In genomic region chr1:222347627-222348026, GRCh38 we compare ENCODE assay signal across 14 cellular contexts.
"Had no signal": no experiment of that assay in that cellular context is flagged by ENCODE, and none has a peak within 500 bp of the region (broad histone marks: within the 10 kb centered on the region; RNA-seq: fewer than 3 reads in every experiment).

No MANE protein-coding gene starts in this region.

- DNase-seq: activated CD4-positive, alpha-beta T cell treated with anti-CD3 and anti-CD28 coated beads, Interleukin-2, amount 10 ng/mL, durations not matched to agents 7 days and 5 days; activated CD4-positive, CD25-positive, alpha-beta regulatory T cell; activated CD8-positive, alpha-beta memory T cell treated with anti-CD3 and anti-CD28 coated beads, Interleukin-2, amount 50 U/mL, for 48 hours; activated gamma-delta T cell; activated T-cell treated with anti-CD3 and anti-CD28 coated beads, Interleukin-2, amount 50 U/mL, for 72 hours; amniotic stem cell; foreskin keratinocyte; head of caudate nucleus; immature natural killer cell; mesendoderm; natural killer cell; stimulated activated CD4-positive, alpha-beta T cell treated with anti-CD3 and anti-CD28 coated beads, Interleukin-2, amount 100 ng/mL, for 48 hours had no signal

- ATAC-seq: activated naive CD4-positive, alpha-beta T cell treated with anti-CD3 and anti-CD28 coated beads, Interleukin-2, amount 50 U/mL, for 72 hours; activated T-cell treated with anti-CD3 and anti-CD28 coated beads, Interleukin-2, amount 50 U/mL, for 72 hours; foreskin keratinocyte; natural killer cell; stimulated activated memory B cell treated with anti-CD40 and anti-IgM and Interleukin-4, amounts not matched to agents 10 μg/mL and 1 μg/mL and 100 μg/mL, for 72 hours had no signal
